Comparison of ENCODE assay signal across 8 cellular contexts in the genomic region with DNA sequence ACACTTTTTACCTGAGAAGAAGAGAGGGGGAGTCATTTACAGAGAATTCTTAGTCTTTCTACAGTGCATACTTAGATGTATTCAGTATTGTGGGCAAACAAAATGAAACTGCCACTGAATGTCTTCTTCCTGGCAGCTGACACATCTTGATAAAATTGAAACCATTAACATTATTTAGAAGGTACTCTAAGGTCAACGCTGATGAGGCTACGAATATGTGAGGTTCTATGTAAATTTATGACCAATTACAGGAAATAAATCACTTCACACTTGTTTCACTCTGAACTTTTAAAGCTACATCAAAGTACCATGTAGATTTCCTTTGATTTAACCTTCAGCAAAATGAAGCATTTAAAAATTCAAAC.
DNase-seq lines count a peak whose midpoint lies in the region; ATAC-seq and TF ChIP-seq lines count a peak whose summit lies in the region.

No MANE protein-coding gene starts in this region.

- CTCF ChIA-PET in HEK293 (lab: Yijun Ruan, JAX), result interaction anchor here (0.6 kb wide), 1 partner anchor 1696 kb away, joined by 3 read pairs; no protein-coding TSS in a partner anchor

- no peak overlapping the region for H3K27ac Mint-ChIP-seq in memory B cell

- ATAC-seq in GM18868 (IDR thresholded peaks at IDR 0.05; ENCODE audit: unreplicated experiment), result peak; percentile 72
- peak; percentile 64 for ATAC-seq in memory B cell (ENCODE audit: low read depth)

- H3K9me3 ChIP-seq in HEK293 (ENCODE audit: control insufficient read depth, insufficient read depth, low read depth, low read length), result no peaks in the 10 kb centered on the region

- H3K4me3 ChIP-seq in HEK293 (ENCODE audit: low read depth, low read length), result no peak overlapping the region

- H3K4me1 ChIP-seq in HEK293 (ENCODE audit: control insufficient read depth, insufficient read depth, low read length), result peaks cover 5% of the 10 kb centered on the region

- H3K4me3 Mint-ChIP-seq in memory B cell, result no peak overlapping the region

- no peak for TF ChIP-seq CTCF in HEK293 (tag by site-specific recombination; IDR thresholded peaks at IDR 0.05)

- H3K4me1 Mint-ChIP-seq in memory B cell, result peaks cover 19% of the 10 kb centered on the region

- H3K9me3 Mint-ChIP-seq in memory B cell, result peaks cover 2% of the 10 kb centered on the region

- peak; percentile 44 for DNase-seq in NAMALWA (ENCODE audit: low spot score)
- DNase-seq in memory B cell (ENCODE audit: low spot score in 2 of 2), result no peak
- no peak for DNase-seq in NCI-H2227 (lab: John Stamatoyannopoulos, UW; ENCODE audit: unreplicated experiment)
- no peak for DNase-seq in anterior cingulate cortex (lab: John Stamatoyannopoulos, UW)
- no peak for DNase-seq in Ammon's horn (ENCODE audit: low spot score)
- no peak for DNase-seq in stimulated activated CD4-positive, alpha-beta T cell treated with anti-CD3 and anti-CD28 coated beads, Interleukin-4, amount 100 ng/mL, for 1 hour

- H3K36me3 ChIP-seq in HEK293 (ENCODE audit: control insufficient read depth in 2 of 2, insufficient read depth in 1 of 2, low read length in 2 of 2), result no peaks in the 10 kb centered on the region

- no peaks in the 10 kb centered on the region for H3K27me3 Mint-ChIP-seq in memory B cell

- peaks cover 19% of the 10 kb centered on the region for H3K36me3 Mint-ChIP-seq in memory B cell

- H3K27ac ChIP-seq in HEK293 (ENCODE audit: extremely low read depth, low read depth, low read length), result no peak overlapping the region

- POLR2A ChIA-PET in HEK293 (lab: Yijun Ruan, JAX), result no interaction called here

TF ChIP-seq in HEK293, 187 proteins besides CTCF, POLR2A, EP300 and RAD21:
- TF ChIP-seq ZNF623 (tag by site-specific recombination; IDR thresholded peaks at IDR 0.05) (no peak), ZNF677 (tag by site-specific recombination; IDR thresholded peaks at IDR 0.05) (no peak), PRDM6 (tag by site-specific recombination; IDR thresholded peaks at IDR 0.05) (no peak; the same call in 1 of the 2 replicates), ZNF558 (tag by site-specific recombination; IDR thresholded peaks at IDR 0.05) (no peak), ZNF530 (tag by site-specific recombination; IDR thresholded peaks at IDR 0.05; ENCODE audit: low read depth) (no peak), ZNF747 (tag by site-specific recombination; IDR thresholded peaks at IDR 0.05) (no peak), ZBTB44 (tag by site-specific recombination; IDR thresholded peaks at IDR 0.05) (no peak)
- TF ChIP-seq, protein P1, sequence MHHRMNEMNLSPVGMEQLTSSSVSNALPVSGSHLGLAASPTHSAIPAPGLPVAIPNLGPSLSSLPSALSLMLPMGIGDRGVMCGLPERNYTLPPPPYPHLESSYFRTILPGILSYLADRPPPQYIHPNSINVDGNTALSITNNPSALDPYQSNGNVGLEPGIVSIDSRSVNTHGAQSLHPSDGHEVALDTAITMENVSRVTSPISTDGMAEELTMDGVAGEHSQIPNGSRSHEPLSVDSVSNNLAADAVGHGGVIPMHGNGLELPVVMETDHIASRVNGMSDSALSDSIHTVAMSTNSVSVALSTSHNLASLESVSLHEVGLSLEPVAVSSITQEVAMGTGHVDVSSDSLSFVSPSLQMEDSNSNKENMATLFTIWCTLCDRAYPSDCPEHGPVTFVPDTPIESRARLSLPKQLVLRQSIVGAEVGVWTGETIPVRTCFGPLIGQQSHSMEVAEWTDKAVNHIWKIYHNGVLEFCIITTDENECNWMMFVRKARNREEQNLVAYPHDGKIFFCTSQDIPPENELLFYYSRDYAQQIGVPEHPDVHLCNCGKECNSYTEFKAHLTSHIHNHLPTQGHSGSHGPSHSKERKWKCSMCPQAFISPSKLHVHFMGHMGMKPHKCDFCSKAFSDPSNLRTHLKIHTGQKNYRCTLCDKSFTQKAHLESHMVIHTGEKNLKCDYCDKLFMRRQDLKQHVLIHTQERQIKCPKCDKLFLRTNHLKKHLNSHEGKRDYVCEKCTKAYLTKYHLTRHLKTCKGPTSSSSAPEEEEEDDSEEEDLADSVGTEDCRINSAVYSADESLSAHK (tag by site-specific recombination; IDR thresholded peaks at IDR 0.05), result peak; percentile 23; the same call in 1 of the 2 replicates
